Comparison of ENCODE assay signal across 22 cellular contexts in the genomic region with DNA sequence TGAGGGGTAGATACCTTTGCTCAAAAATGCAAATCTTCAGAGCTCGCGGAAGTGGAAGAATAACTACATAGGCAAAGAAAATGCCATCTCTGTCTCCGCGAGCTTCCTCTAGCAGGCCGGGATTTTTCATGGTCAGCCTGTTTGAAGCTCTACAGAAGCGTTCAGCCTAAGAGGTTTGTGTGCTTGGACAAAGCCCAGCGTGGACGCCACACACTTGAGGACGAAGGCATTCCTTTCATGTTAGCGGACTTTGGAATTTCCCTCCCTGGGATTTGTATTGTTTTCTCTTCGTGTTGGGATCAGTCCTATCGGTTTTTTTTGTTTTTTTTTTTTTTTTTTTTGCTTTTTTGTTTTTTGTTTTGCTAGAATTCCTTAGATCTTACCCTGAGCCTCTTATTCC. TPM values are rescaled to one million over a fixed set of nuclear protein-coding genes. Genes with fewer than 3 reads are reported as not detected.
DNase-seq lines count a peak whose midpoint lies in the region; ATAC-seq, FAIRE-seq and TF ChIP-seq lines count a peak whose summit lies in the region.
"Had no signal": no experiment of that assay in that cellular context is flagged by ENCODE, and none has a peak within 500 bp of the region (broad histone marks: within the 10 kb centered on the region; RNA-seq: fewer than 3 reads in every experiment).

No MANE protein-coding gene starts in this region.

- no peaks in the 10 kb centered on the region for H3K36me3 ChIP-seq in GM23338 (ENCODE audit: insufficient read depth)
- H3K36me3 ChIP-seq: tibial artery had no signal

- H3K4me1 ChIP-seq in GM23338 (ENCODE audit: insufficient read depth) = peaks cover 15% of the 10 kb centered on the region
- H3K4me1 ChIP-seq: psoas muscle, tibial artery had no signal

- TF ChIP-seq CTCF in GM23338 (conservative IDR thresholded peaks at IDR 0.05; ENCODE audit: low read depth in 2 of 2) (no peak), WTC11 (IDR thresholded peaks at IDR 0.05) (no peak), omental fat pad (IDR thresholded peaks at IDR 0.05) (no peak)

- POLR2A ChIA-PET in WTC11 (lab: Charles Lee) = no interaction called here

- H3K27me3 Mint-ChIP-seq in GM23338 (ENCODE audit: insufficient read depth, low read depth, poor library complexity) (peaks cover 5% of the 10 kb centered on the region), WTC11 (ENCODE audit: low read depth) (no peaks in the 10 kb centered on the region)
- H3K27me3 Mint-ChIP-seq: IgD-negative memory B cell had no signal

- H3K9me3 Mint-ChIP-seq in GM23338 = no peaks in the 10 kb centered on the region
- no peaks in the 10 kb centered on the region for H3K9me3 Mint-ChIP-seq in WTC11
- H3K9me3 Mint-ChIP-seq: activated naive CD4-positive, alpha-beta T cell treated with anti-CD3 and anti-CD28 coated beads, Interleukin-2, amount 50 U/mL, for 24 hours; IgD-negative memory B cell had no signal

- H3K4me1 Mint-ChIP-seq in GM23338 (peaks cover 18% of the 10 kb centered on the region; the same call in 2 of the 3 replicates), WTC11 (peaks cover 33% of the 10 kb centered on the region)
- H3K4me1 Mint-ChIP-seq: activated naive CD4-positive, alpha-beta T cell treated with anti-CD3 and anti-CD28 coated beads, Interleukin-2, amount 50 U/mL, for 24 hours; IgD-negative memory B cell had no signal

- no peaks in the 10 kb centered on the region for H3K9me2 ChIP-seq in GM23338 (ENCODE audit: insufficient read depth)

- no peaks in the 10 kb centered on the region for H4K20me1 ChIP-seq in GM23338 (replicated peaks; ENCODE audit: insufficient read depth)

- H3K4me3 Mint-ChIP-seq in GM23338 (no peak overlapping the region), WTC11 (no peak overlapping the region)
- H3K4me3 Mint-ChIP-seq: activated naive CD4-positive, alpha-beta T cell treated with anti-CD3 and anti-CD28 coated beads, Interleukin-2, amount 50 U/mL, for 24 hours; IgD-negative memory B cell had no signal

- DNase-seq in GM23338 (ENCODE audit: low spot score) (peak; percentile 87), WTC11 (ENCODE audit: low spot score) (peak; percentile 35), iPS-NIHi7 (ENCODE audit: extremely low spot score) (peak; percentile 44), renal cortical epithelial cell (ENCODE audit: low read depth) (peak; percentile 75), left lobe of liver (ENCODE audit: low spot score) (no peak), GM19239 (ENCODE audit: insufficient read length, low spot score) (no peak), omental fat pad (ENCODE audit: low spot score) (no peak)
- DNase-seq in activated CD4-positive, CD25-positive, alpha-beta regulatory T cell treated with anti-CD3 and anti-CD28 coated beads, Interleukin-2, amount 50 U/mL, for 72 hours = no peak
- DNase-seq: activated T-cell treated with anti-CD3 and anti-CD28 coated beads for 4 hours; AML-193; HCEC 1CT; NCI-H1092 treated with DMSO at 0.1 percent for 48 hours; psoas muscle; Right ventricle myocardium superior; stimulated activated CD8-positive, alpha-beta memory T cell treated with anti-CD3 and anti-CD28 coated beads, Interleukin-4, amount 100 ng/mL, for 48 hours; T-helper 2 cell; tibial artery had no signal

- no peak overlapping the region for H3K27ac ChIP-seq in GM23338 (ENCODE audit: low read depth)
- H3K27ac ChIP-seq: psoas muscle, tibial artery had no signal

- H3K27me3 ChIP-seq in GM23338 (ENCODE audit: insufficient read depth) = no peaks in the 10 kb centered on the region
- H3K27me3 ChIP-seq: tibial artery had no signal

- no peak overlapping the region for H3K4me3 ChIP-seq in GM23338
- H3K4me3 ChIP-seq: psoas muscle, tibial artery had no signal

- ATAC-seq in GM23338 (peak; percentile 92), WTC11 (peak; percentile 82), left lobe of liver (no peak), omental fat pad (ENCODE audit: low FRiP score) (no peak)
- ATAC-seq: psoas muscle had no signal

- no peaks in the 10 kb centered on the region for H3F3A ChIP-seq in GM23338 (replicated peaks; ENCODE audit: low read depth)

- H3K36me3 Mint-ChIP-seq in GM23338 (ENCODE audit: low read depth) (no peaks in the 10 kb centered on the region), WTC11 (no peaks in the 10 kb centered on the region)
- H3K36me3 Mint-ChIP-seq: activated naive CD4-positive, alpha-beta T cell treated with anti-CD3 and anti-CD28 coated beads, Interleukin-2, amount 50 U/mL, for 24 hours; IgD-negative memory B cell had no signal

- H3K27ac Mint-ChIP-seq in GM23338 = no peak overlapping the region
- peak overlapping the region; percentile 7; the same call in 1 of the 2 replicates for H3K27ac Mint-ChIP-seq in WTC11
- H3K27ac Mint-ChIP-seq: activated naive CD4-positive, alpha-beta T cell treated with anti-CD3 and anti-CD28 coated beads, Interleukin-2, amount 50 U/mL, for 24 hours had no signal

- no peaks in the 10 kb centered on the region for H3K79me2 ChIP-seq in GM23338 (replicated peaks; ENCODE audit: insufficient read depth)

- no peak for FAIRE-seq in GM19239 (lab: Jason Lieb, UNC)
- FAIRE-seq: endometrium, frontal cortex, islet of Langerhans had no signal

- CTCF ChIA-PET in WTC11 (lab: Charles Lee) = interaction anchor here (0.7 to 1.1 kb wide), 4 partner anchors 27 to 289 kb away, joined by 3 to 5 read pairs (median 3); no protein-coding TSS in a partner anchor

- no peak overlapping the region for H3K4me2 ChIP-seq in GM23338

- no peak overlapping the region for H2AFZ ChIP-seq in GM23338

TF ChIP-seq in GM23338, 12 proteins besides CTCF, POLR2A, EP300 and RAD21 (continues in another document):
- TF ChIP-seq EZH2 (IDR thresholded peaks at IDR 0.05; ENCODE audit: low read depth, unreplicated experiment) (no peak), POLR2AphosphoS5 (IDR thresholded peaks at IDR 0.05; ENCODE audit: low read depth) (no peak), CREB1 (CRISPR knock-in tag; IDR thresholded peaks at IDR 0.05; ENCODE audit: low read depth) (no peak)
- TF ChIP-seq, protein P1, sequence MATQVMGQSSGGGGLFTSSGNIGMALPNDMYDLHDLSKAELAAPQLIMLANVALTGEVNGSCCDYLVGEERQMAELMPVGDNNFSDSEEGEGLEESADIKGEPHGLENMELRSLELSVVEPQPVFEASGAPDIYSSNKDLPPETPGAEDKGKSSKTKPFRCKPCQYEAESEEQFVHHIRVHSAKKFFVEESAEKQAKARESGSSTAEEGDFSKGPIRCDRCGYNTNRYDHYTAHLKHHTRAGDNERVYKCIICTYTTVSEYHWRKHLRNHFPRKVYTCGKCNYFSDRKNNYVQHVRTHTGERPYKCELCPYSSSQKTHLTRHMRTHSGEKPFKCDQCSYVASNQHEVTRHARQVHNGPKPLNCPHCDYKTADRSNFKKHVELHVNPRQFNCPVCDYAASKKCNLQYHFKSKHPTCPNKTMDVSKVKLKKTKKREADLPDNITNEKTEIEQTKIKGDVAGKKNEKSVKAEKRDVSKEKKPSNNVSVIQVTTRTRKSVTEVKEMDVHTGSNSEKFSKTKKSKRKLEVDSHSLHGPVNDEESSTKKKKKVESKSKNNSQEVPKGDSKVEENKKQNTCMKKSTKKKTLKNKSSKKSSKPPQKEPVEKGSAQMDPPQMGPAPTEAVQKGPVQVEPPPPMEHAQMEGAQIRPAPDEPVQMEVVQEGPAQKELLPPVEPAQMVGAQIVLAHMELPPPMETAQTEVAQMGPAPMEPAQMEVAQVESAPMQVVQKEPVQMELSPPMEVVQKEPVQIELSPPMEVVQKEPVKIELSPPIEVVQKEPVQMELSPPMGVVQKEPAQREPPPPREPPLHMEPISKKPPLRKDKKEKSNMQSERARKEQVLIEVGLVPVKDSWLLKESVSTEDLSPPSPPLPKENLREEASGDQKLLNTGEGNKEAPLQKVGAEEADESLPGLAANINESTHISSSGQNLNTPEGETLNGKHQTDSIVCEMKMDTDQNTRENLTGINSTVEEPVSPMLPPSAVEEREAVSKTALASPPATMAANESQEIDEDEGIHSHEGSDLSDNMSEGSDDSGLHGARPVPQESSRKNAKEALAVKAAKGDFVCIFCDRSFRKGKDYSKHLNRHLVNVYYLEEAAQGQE (IDR thresholded peaks at IDR 0.05; ENCODE audit: unreplicated experiment) = no peak

TF ChIP-seq in WTC11, 78 proteins besides CTCF, POLR2A, EP300 and RAD21 (continues in another document):
- no peak for TF ChIP-seq JAZF1 (CRISPR knock-in tag; IDR thresholded peaks at IDR 0.05)
- no peak for TF ChIP-seq CREM (CRISPR knock-in tag; IDR thresholded peaks at IDR 0.05)
- TF ChIP-seq, protein P2, sequence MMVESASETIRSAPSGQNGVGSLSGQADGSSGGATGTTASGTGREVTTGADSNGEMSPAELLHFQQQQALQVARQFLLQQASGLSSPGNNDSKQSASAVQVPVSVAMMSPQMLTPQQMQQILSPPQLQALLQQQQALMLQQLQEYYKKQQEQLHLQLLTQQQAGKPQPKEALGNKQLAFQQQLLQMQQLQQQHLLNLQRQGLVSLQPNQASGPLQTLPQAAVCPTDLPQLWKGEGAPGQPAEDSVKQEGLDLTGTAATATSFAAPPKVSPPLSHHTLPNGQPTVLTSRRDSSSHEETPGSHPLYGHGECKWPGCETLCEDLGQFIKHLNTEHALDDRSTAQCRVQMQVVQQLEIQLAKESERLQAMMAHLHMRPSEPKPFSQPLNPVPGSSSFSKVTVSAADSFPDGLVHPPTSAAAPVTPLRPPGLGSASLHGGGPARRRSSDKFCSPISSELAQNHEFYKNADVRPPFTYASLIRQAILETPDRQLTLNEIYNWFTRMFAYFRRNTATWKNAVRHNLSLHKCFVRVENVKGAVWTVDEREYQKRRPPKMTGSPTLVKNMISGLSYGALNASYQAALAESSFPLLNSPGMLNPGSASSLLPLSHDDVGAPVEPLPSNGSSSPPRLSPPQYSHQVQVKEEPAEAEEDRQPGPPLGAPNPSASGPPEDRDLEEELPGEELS (CRISPR knock-in tag; IDR thresholded peaks at IDR 0.05) = no peak
- TF ChIP-seq, protein P3, sequence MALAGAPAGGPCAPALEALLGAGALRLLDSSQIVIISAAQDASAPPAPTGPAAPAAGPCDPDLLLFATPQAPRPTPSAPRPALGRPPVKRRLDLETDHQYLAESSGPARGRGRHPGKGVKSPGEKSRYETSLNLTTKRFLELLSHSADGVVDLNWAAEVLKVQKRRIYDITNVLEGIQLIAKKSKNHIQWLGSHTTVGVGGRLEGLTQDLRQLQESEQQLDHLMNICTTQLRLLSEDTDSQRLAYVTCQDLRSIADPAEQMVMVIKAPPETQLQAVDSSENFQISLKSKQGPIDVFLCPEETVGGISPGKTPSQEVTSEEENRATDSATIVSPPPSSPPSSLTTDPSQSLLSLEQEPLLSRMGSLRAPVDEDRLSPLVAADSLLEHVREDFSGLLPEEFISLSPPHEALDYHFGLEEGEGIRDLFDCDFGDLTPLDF (CRISPR knock-in tag; IDR thresholded peaks at IDR 0.05) = no peak

RNA-seq across cellular contexts. Expression of a gene that starts 53.7 kb away (rescaled TPM):
- not detected in 2 replicates for total RNA-seq in GM23338 (2014; rRNA removed; shearing (Covaris generic))
- polyA plus RNA-seq in GM23338 (2016; fragmentation: Nextera tagmentation; extraction: Ambion mirVana) = not detected in 2 replicates
- total RNA-seq in WTC11 (2021) (not detected in 3 replicates), renal cortical epithelial cell (0.05 TPM in 1 of 2 replicates, not detected in the other), left lobe of liver (not detected), omental fat pad (not detected)
- total RNA-seq: frontal cortex, psoas muscle, Right ventricle myocardium superior had no signal
- polyA plus RNA-seq: IgD-negative memory B cell had no signal

Comparison
In these comparisons a context has a peak if more than half of its experiments do, and no peak if none do; other contexts are left out.
1. ATAC-seq: peak in GM23338 (single experiment) and WTC11 (single experiment); none in left lobe of liver (single experiment) and omental fat pad (single experiment).
2. DNase-seq: peak in GM23338 (single experiment), WTC11 (single experiment), iPS-NIHi7 (single experiment) and renal cortical epithelial cell (single experiment); none in left lobe of liver (single experiment), GM19239 (single experiment), omental fat pad (single experiment) and activated CD4-positive, CD25-positive, alpha-beta regulatory T cell treated with anti-CD3 and anti-CD28 coated beads, Interleukin-2, amount 50 U/mL, for 72 hours (single experiment).